Comparison of ENCODE assay signal across 2 cellular contexts in genomic region chr9:39232123-39232991, GRCh38. TPM values are rescaled to one million over a fixed set of nuclear protein-coding genes. Genes with fewer than 3 reads are reported as not detected.
"Had no signal": no experiment of that assay in that cellular context is flagged by ENCODE, and none has a peak within 500 bp of the region (broad histone marks: within the 10 kb centered on the region; RNA-seq: fewer than 3 reads in every experiment).

No MANE protein-coding gene starts in this region.

RNA-seq across cellular contexts. Expression of gene CNTNAP3, which starts 55.6 kb away (rescaled TPM):
- total RNA-seq: HFFc6 had no signal
- polyA plus RNA-seq: IgD-negative memory B cell had no signal
